In the genomic region with DNA sequence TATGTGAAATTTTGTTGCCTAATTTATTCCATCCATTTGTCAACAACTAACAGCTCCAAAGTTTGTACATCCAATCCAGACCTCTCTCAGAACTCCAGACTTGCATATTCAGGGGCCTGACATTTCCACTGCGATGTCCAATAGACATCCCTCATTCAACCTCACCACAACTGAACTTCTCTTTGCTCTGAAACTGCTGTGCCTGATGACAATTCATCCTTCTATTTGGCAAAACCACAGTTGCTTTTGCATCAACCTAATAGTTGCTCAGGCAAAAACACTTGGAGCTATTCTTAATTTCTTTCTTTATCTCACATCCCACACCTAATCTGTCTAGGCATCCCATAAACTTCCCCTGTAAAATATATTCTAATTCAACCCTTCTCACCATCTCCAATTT, we compare ENCODE assay signal across 18 cellular contexts. TPM values are rescaled to one million over a fixed set of nuclear protein-coding genes. Genes with fewer than 3 reads are reported as not detected.
DNase-seq lines count a peak whose midpoint lies in the region; ATAC-seq and TF ChIP-seq lines count a peak whose summit lies in the region.
"Had no signal": no experiment of that assay in that cellular context is flagged by ENCODE, and none has a peak within 500 bp of the region (broad histone marks: within the 10 kb centered on the region; RNA-seq: fewer than 3 reads in every experiment).

No MANE protein-coding gene starts in this region.

- no peak overlapping the region for H3K9ac ChIP-seq in BLaER1
- no peak overlapping the region for H3K9ac ChIP-seq in MM.1S (ENCODE audit: low read length)
- no peak overlapping the region for H3K9ac ChIP-seq in rectal smooth muscle tissue (ENCODE audit: low read length)

- H3K27ac ChIP-seq in BLaER1: no peak overlapping the region
- H3K27ac ChIP-seq in MM.1S (ENCODE audit: low read length): no peak overlapping the region
- H3K27ac ChIP-seq in brain microvascular endothelial cell: peak overlapping the region; percentile 97
- peak overlapping the region; percentile 39 for H3K27ac ChIP-seq in rectal smooth muscle tissue (ENCODE audit: low read depth, low read length)
- H3K27ac ChIP-seq: pancreas had no signal

- H3K36me3 ChIP-seq in BLaER1: no peaks in the 10 kb centered on the region
- no peaks in the 10 kb centered on the region for H3K36me3 ChIP-seq in MM.1S (replicated peaks; ENCODE audit: insufficient read depth, low read length)
- peaks cover 14% of the 10 kb centered on the region for H3K36me3 ChIP-seq in brain microvascular endothelial cell (replicated peaks)
- no peaks in the 10 kb centered on the region for H3K36me3 ChIP-seq in rectal smooth muscle tissue (ENCODE audit: control insufficient read depth, insufficient read depth, low read length)
- H3K36me3 ChIP-seq: pancreas had no signal

- in situ Hi-C loops in brain microvascular endothelial cell (cut with HindIII; ENCODE audit: low pct_ligation_motif_present, low sequenced_read_pairs): no loop called here

- H3K4me2 ChIP-seq in BLaER1: peak overlapping the region; percentile 52
- 0 out of 2 replicates have a peak overlapping the region, but pooled peaks have one; percentile 61 for H3K4me2 ChIP-seq in MM.1S (ENCODE audit: low read depth, low read length)

- H3F3A ChIP-seq in MM.1S (ENCODE audit: insufficient read depth, low read length): peaks cover 9% of the 10 kb centered on the region; the same call in 1 of the 2 replicates

- no peak for ATAC-seq in HG03025 (IDR thresholded peaks at IDR 0.05; ENCODE audit: low FRiP score, unreplicated experiment)

- H4K20me1 ChIP-seq in BLaER1 (no peaks in the 10 kb centered on the region), MM.1S (ENCODE audit: insufficient read depth, low read length) (no peaks in the 10 kb centered on the region)

- H2AFZ ChIP-seq in MM.1S (ENCODE audit: low read length): no peak overlapping the region

- DNase-seq in MM.1S (no peak), brain microvascular endothelial cell (peak; percentile 28), NCI-H1436 treated with DMSO at 0.1 percent for 48 hours (lab: John Stamatoyannopoulos, UW) (no peak), mucosa of gallbladder (ENCODE audit: low spot score) (no peak), DMS79 treated with DMSO at 0.1 percent for 48 hours (lab: John Stamatoyannopoulos, UW) (no peak)
- DNase-seq: activated naive CD8-positive, alpha-beta T cell treated with anti-CD3 and anti-CD28 coated beads, Interleukin-2, amount 10 ng/mL, durations not matched to agents 7 days and 5 days; central memory CD4-positive, alpha-beta T cell; GF-D8; Karpas-422; left lung; NCI-H2029; NCI-H526 treated with DMSO at 0.1 percent for 48 hours; pancreas; stimulated activated naive CD4-positive, alpha-beta T cell; upper lobe of left lung had no signal

- H3K4me1 ChIP-seq in BLaER1: peaks cover 17% of the 10 kb centered on the region
- H3K4me1 ChIP-seq in MM.1S (ENCODE audit: low read length): peaks cover 15% of the 10 kb centered on the region
- peaks cover 21% of the 10 kb centered on the region for H3K4me1 ChIP-seq in rectal smooth muscle tissue (ENCODE audit: control insufficient read depth, insufficient read depth, low read length)

- H3K9me3 ChIP-seq in BLaER1: no peaks in the 10 kb centered on the region
- no peaks in the 10 kb centered on the region for H3K9me3 ChIP-seq in MM.1S (replicated peaks; ENCODE audit: insufficient read depth, low read length)
- H3K9me3 ChIP-seq: left lung, pancreas, upper lobe of left lung had no signal

- H3K9me2 ChIP-seq in MM.1S (replicated peaks; ENCODE audit: insufficient read depth, low read length): no peaks in the 10 kb centered on the region

- H3K79me2 ChIP-seq in MM.1S (ENCODE audit: low read length): no peaks in the 10 kb centered on the region

- H3K4me3 ChIP-seq in BLaER1 (no peak overlapping the region), MM.1S (ENCODE audit: low read length) (no peak overlapping the region), brain microvascular endothelial cell (ENCODE audit: low read depth, low read length) (no peak overlapping the region), rectal smooth muscle tissue (ENCODE audit: low read length) (no peak overlapping the region)
- H3K4me3 ChIP-seq: left lung, pancreas, upper lobe of left lung had no signal

- TF ChIP-seq CTCF in MM.1S (IDR thresholded peaks at IDR 0.05; ENCODE audit: low read length) (no peak), brain microvascular endothelial cell (IDR thresholded peaks at IDR 0.05; ENCODE audit: low read depth, low read length, missing control alignments) (no peak)

- H3K27me3 ChIP-seq in BLaER1: no peaks in the 10 kb centered on the region
- no peaks in the 10 kb centered on the region for H3K27me3 ChIP-seq in MM.1S (replicated peaks; ENCODE audit: insufficient read depth, low read length)
- no peaks in the 10 kb centered on the region for H3K27me3 ChIP-seq in brain microvascular endothelial cell (replicated peaks)
- H3K27me3 ChIP-seq in rectal smooth muscle tissue (ENCODE audit: control insufficient read depth, insufficient read depth, low read length): no peaks in the 10 kb centered on the region
- H3K27me3 ChIP-seq: left lung, pancreas, upper lobe of left lung had no signal

RNA-seq across cellular contexts. Expression of a gene that starts 56.5 kb away (rescaled TPM):
- total RNA-seq in mucosa of gallbladder: 163 TPM

Comparison
In these comparisons a context has a peak if more than half of its experiments do, and no peak if none do; other contexts are left out.
1. H3K27ac ChIP-seq: peak in brain microvascular endothelial cell (single experiment) and rectal smooth muscle tissue (single experiment); none in BLaER1 (single experiment) and MM.1S (single experiment).